Comparison of ENCODE assay signal across 11 cellular contexts in the genomic region with DNA sequence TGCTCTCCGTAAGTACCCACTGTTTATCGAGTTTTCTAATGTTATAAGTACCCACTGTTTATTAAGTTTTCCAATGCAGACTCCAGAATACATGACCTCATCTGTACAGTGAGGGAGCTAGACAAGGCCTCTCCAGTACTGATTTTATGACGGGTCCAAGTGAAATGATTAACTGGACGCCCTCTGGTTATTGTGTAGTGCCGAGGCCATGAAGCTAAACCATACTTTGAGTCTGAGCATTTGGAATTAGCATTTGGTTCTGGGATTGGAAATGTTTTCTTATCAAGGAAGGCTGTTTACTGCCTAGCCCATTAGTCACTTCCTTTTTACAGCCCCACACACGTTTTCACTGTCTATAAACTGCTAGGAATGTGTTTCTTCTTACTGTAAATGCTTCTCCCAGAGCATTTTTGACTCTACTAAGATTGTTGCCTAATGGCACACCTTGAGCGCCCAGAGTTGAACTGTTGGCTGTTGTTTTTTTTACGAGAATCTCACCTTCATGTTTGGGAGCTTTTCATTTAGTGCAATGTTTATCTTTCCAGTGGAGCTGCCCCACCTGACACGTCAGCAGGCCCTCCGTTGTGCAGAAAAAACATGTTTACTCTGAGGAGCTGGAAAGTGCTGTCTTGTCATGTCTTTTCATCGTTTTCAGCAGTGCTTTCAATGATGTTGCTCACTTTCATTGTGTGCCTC. TPM values are rescaled to one million over a fixed set of nuclear protein-coding genes. Genes with fewer than 3 reads are reported as not detected.
DNase-seq lines count a peak whose midpoint lies in the region; ATAC-seq and TF ChIP-seq lines count a peak whose summit lies in the region.
"Had no signal": no experiment of that assay in that cellular context is flagged by ENCODE, and none has a peak within 500 bp of the region (broad histone marks: within the 10 kb centered on the region; RNA-seq: fewer than 3 reads in every experiment).

No MANE protein-coding gene starts in this region.

- peaks cover 13% of the 10 kb centered on the region for H3F3A ChIP-seq in GM23248 (ENCODE audit: insufficient read depth)

- H3K4me1 ChIP-seq in GM23248 (ENCODE audit: insufficient read depth) (peaks cover 20% of the 10 kb centered on the region), right atrium auricular region (peaks cover 0 to 10% of the 10 kb centered on the region in 2 donors)

- H3K4me2 ChIP-seq in GM23248 (ENCODE audit: unreplicated experiment), result peak overlapping the region; percentile 70

- in situ Hi-C loops in GM23248 (cut with MboI), result loop anchor here (25.0 kb wide), 1 partner anchor 463 kb away; no protein-coding TSS in a partner anchor

- no peak for ATAC-seq in left lobe of liver

- H3K9ac ChIP-seq in GM23248 (peak overlapping the region; percentile 5; the same call in 1 of the 2 replicates), SK-N-MC (ENCODE audit: insufficient read length) (no peak overlapping the region)

- H3K4me3 ChIP-seq in GM23248, result 0 out of 2 replicates have a peak overlapping the region, but pooled peaks have one; percentile 0
- no peak overlapping the region for H3K4me3 ChIP-seq in SK-N-MC
- H3K4me3 ChIP-seq in foreskin fibroblast (ENCODE audit: low read depth in 1 of 2, low read length in 2 of 2), result no peak overlapping the region
- no peak overlapping the region for H3K4me3 ChIP-seq in right atrium auricular region

- H3K27me3 ChIP-seq in GM23248 (replicated peaks; ENCODE audit: insufficient read depth), result no peaks in the 10 kb centered on the region
- no peaks in the 10 kb centered on the region for H3K27me3 ChIP-seq in right atrium auricular region
- H3K27me3 ChIP-seq: neutrophil had no signal

- H3K27ac ChIP-seq in GM23248 (peak overlapping the region; percentile 68), SK-N-MC (peak overlapping the region; percentile 42; the same call in 1 of the 2 replicates), right atrium auricular region (no peak overlapping the region)
- H3K27ac ChIP-seq: neutrophil had no signal

- no peaks in the 10 kb centered on the region for H4K20me1 ChIP-seq in GM23248 (ENCODE audit: insufficient read depth)

- DNase-seq in 8988T (peak; percentile 35), GM23248 (peak; percentile 72), SK-N-MC (ENCODE audit: low read depth, low spot score) (no peak), foreskin fibroblast (peak; percentile 56 to 75), ecto neural progenitor cell (ENCODE audit: low spot score) (no peak), CD1c-positive myeloid dendritic cell (ENCODE audit: extremely low spot score) (no peak), right atrium auricular region (ENCODE audit: low spot score) (no peak), left lobe of liver (ENCODE audit: low spot score) (no peak)
- DNase-seq: Karpas-422 had no signal

- H3K36me3 ChIP-seq in GM23248 (ENCODE audit: low read depth) (no peaks in the 10 kb centered on the region), SK-N-MC (ENCODE audit: insufficient read depth, low read length) (peaks cover 24% of the 10 kb centered on the region; the same call in 1 of the 2 replicates), right atrium auricular region (no peaks in the 10 kb centered on the region)
- H3K36me3 ChIP-seq: neutrophil had no signal

- TF ChIP-seq CTCF in foreskin fibroblast (IDR thresholded peaks at IDR 0.05; ENCODE audit: low read depth, low read length) (no peak), right atrium auricular region (IDR thresholded peaks at IDR 0.05) (no peak)

- H3K9me3 ChIP-seq in GM23248 (ENCODE audit: low read depth), result no peaks in the 10 kb centered on the region
- no peaks in the 10 kb centered on the region for H3K9me3 ChIP-seq in SK-N-MC (ENCODE audit: low read depth, low read length)
- H3K9me3 ChIP-seq in right atrium auricular region, result no peaks in the 10 kb centered on the region
- H3K9me3 ChIP-seq: neutrophil had no signal

- 38 to 42% methylated on average over 11 of the region's 11 CpGs for WGBS in GM23248 (ENCODE audit: low coverage in 1 of 2, low lambda C conversion rate in 2 of 2, missing lambda C conversion rate in 2 of 2), 2 experiments

- peak overlapping the region; percentile 69 for H2AFZ ChIP-seq in GM23248

- H3K79me2 ChIP-seq in GM23248 (ENCODE audit: insufficient read depth), result no peaks in the 10 kb centered on the region

- H3K9me2 ChIP-seq in GM23248 (ENCODE audit: insufficient read depth), result no peaks in the 10 kb centered on the region

RNA-seq across cellular contexts. Expression of a gene that starts 26.9 kb away (rescaled TPM):
- not detected in 2 replicates for total RNA-seq in GM23248 (2014; rRNA removed; shearing (Covaris generic))
- polyA plus RNA-seq in GM23248 (2016; fragmentation: Nextera tagmentation; extraction: Ambion mirVana), result not detected in 2 replicates
- not detected for total RNA-seq in right atrium auricular region
- total RNA-seq in left lobe of liver, result not detected
- polyA plus RNA-seq: CD14-positive monocyte had no signal

RNA-seq across cellular contexts. Expression of a gene that starts 31.7 kb away (rescaled TPM):
- under 0.01 and 0.13 TPM in 2 replicates for total RNA-seq in GM23248 (2014; rRNA removed; shearing (Covaris generic))
- 0.04 and 0.08 TPM in 2 replicates for polyA plus RNA-seq in GM23248 (2016; fragmentation: Nextera tagmentation; extraction: Ambion mirVana)
- total RNA-seq in right atrium auricular region (1 to 10 TPM; 3.0 to 7.0 TPM), left lobe of liver (50.4 TPM)

Comparison
In these comparisons a context has a peak if more than half of its experiments do, and no peak if none do; other contexts are left out.
1. DNase-seq: peak in 8988T (single experiment), GM23248 (single experiment) and foreskin fibroblast (2 of 2); none in SK-N-MC (single experiment), ecto neural progenitor cell (single experiment), CD1c-positive myeloid dendritic cell (single experiment), right atrium auricular region (single experiment) and left lobe of liver (single experiment).
2. H3K27ac ChIP-seq: peak in GM23248 (single experiment) and SK-N-MC (single experiment); none in right atrium auricular region (0 of 2).